ENCODE assay signal across 14 cellular contexts in the genomic region with DNA sequence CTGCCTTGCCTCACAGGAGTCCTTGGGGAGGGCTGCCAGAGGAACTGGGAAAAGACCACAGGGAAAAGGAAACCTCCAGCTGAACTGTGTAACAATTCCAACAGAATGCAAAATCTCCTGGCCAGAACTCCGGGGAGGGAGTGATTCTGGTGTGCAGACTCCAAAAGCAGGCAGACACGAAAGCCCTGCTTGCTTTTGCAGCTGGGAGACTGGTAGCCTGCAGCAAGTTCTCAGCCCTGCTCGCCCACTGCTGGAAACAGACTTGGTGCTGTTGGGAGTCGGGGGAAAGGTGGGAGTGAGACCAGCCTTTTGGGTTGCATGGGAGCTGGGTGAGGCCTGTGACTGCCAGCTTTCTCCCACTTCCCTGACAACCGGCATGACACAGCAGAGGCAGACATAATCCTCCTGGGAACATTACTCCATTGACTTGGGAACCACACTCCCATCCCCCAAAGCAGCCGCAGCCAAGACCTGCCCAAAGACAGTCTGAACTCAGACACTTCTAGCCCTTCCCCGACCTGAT. TPM values are rescaled to one million over a fixed set of nuclear protein-coding genes. Genes with fewer than 3 reads are reported as not detected.
DNase-seq lines count a peak whose midpoint lies in the region; ATAC-seq and TF ChIP-seq lines count a peak whose summit lies in the region.
"Had no signal": no experiment of that assay in that cellular context is flagged by ENCODE, and none has a peak within 500 bp of the region (broad histone marks: within the 10 kb centered on the region; RNA-seq: fewer than 3 reads in every experiment).

No MANE protein-coding gene starts in this region.

- H4K20me1 ChIP-seq in osteoblast (ENCODE audit: insufficient read depth, low read length) = no peaks in the 10 kb centered on the region

- no peak for TF ChIP-seq EP300 in gastroesophageal sphincter (IDR thresholded peaks at IDR 0.05)

- no peaks in the 10 kb centered on the region for H3K36me3 ChIP-seq in SK-N-MC (ENCODE audit: insufficient read depth, low read length)
- H3K36me3 ChIP-seq in gastroesophageal sphincter = no peaks in the 10 kb centered on the region
- H3K36me3 ChIP-seq in osteoblast (ENCODE audit: insufficient read depth, low read length) = no peaks in the 10 kb centered on the region

- H3K4me2 ChIP-seq in osteoblast (ENCODE audit: insufficient read depth, low read length) = peak overlapping the region; percentile 83

- H3K27me3 ChIP-seq in gastroesophageal sphincter (no peaks in the 10 kb centered on the region), osteoblast (ENCODE audit: insufficient read depth, low read length) (no peaks in the 10 kb centered on the region)

- WGBS in gastroesophageal sphincter (ENCODE audit: low coverage in 1 of 2), 2 donors = 18% methylated on average over 2 of the region's 7 CpGs; no CpG with 5 or more reads in 1 of the 2 donors

- H2AFZ ChIP-seq in osteoblast (ENCODE audit: low read length) = peak overlapping the region; percentile 75

- H3K4me3 ChIP-seq in SK-N-MC (peak overlapping the region; percentile 66), gastroesophageal sphincter (peak overlapping the region in 1 of 2 donors; percentile 14), osteoblast (ENCODE audit: insufficient read depth, low read length) (peak overlapping the region; percentile 40)

- H3K27ac ChIP-seq in SK-N-MC (peak overlapping the region; percentile 86), gastroesophageal sphincter (peak overlapping the region in 3 of 4 donors; percentile 47 to 51 (median 47)), osteoblast (ENCODE audit: low read depth, low read length) (peak overlapping the region; percentile 76)

- H3K4me1 ChIP-seq in gastroesophageal sphincter (peaks cover 0 to 15% (median 0%) of the 10 kb centered on the region in 3 donors), osteoblast (ENCODE audit: insufficient read depth, low read length) (peaks cover 19% of the 10 kb centered on the region)

- ATAC-seq in gastroesophageal sphincter (peak; percentile 61), HG02970 (IDR thresholded peaks at IDR 0.05; ENCODE audit: low FRiP score, unreplicated experiment) (no peak)
- ATAC-seq: activated naive CD8-positive, alpha-beta T cell treated with anti-CD3 and anti-CD28 coated beads, Interleukin-2, amount 50 U/mL, for 24 hours had no signal

- H3K9me3 ChIP-seq in SK-N-MC (ENCODE audit: low read depth, low read length) (no peaks in the 10 kb centered on the region), gastroesophageal sphincter (peaks cover 0 to 7% (median 0%) of the 10 kb centered on the region in 3 donors), osteoblast (ENCODE audit: low read depth, low read length) (no peaks in the 10 kb centered on the region)

- DNase-seq in AG20443 (ENCODE audit: low spot score) (peak; percentile 54), SK-N-MC (ENCODE audit: low read depth, low spot score) (no peak), osteoblast (ENCODE audit: insufficient read length, low spot score, missing footprints) (no peak), CD1c-positive myeloid dendritic cell (ENCODE audit: extremely low spot score) (no peak), ureter (ENCODE audit: low spot score) (no peak)
- no peak for DNase-seq in stimulated activated CD4-positive, alpha-beta T cell treated with anti-CD3 and anti-CD28 coated beads, Interleukin-2, amount 100 ng/mL, for 48 hours
- DNase-seq: activated CD4-positive, alpha-beta T cell treated with anti-CD3 and anti-CD28 coated beads, Interleukin-2, amount 10 ng/mL, durations not matched to agents 24 days and 14 days; activated naive CD8-positive, alpha-beta T cell treated with anti-CD3 and anti-CD28 coated beads, Interleukin-2, amount 50 U/mL, for 24 hours; CD4-positive, CD25-positive, alpha-beta regulatory T cell; naive B cell; NCI-H187 treated with DMSO at 0.1 percent for 48 hours; RPMI8226 had no signal

- TF ChIP-seq CTCF in gastroesophageal sphincter (IDR thresholded peaks at IDR 0.05) (no peak), osteoblast (IDR thresholded peaks at IDR 0.05; ENCODE audit: extremely low read depth, low read depth, low read length) (no peak)

- TF ChIP-seq POLR2A in gastroesophageal sphincter (IDR thresholded peaks at IDR 0.05) = no peak

- no peaks in the 10 kb centered on the region for H3K79me2 ChIP-seq in osteoblast (ENCODE audit: insufficient read depth, low read length)

- H3K9ac ChIP-seq in SK-N-MC (ENCODE audit: insufficient read length) = peak overlapping the region; percentile 24

RNA-seq across cellular contexts. Expression of gene NMI, which starts 26.0 kb away (rescaled TPM):
- total RNA-seq in gastroesophageal sphincter (10 to 100 TPM in 3 of 4 donors, 1 to 10 TPM in 1; 7.8 to 11.5 (median 10.7) TPM), osteoblast (15.9 and 21.0 TPM in 2 replicates), ureter (13.2 TPM)

RNA-seq across cellular contexts. Expression of gene TNFAIP6, which starts 42.0 kb away (rescaled TPM):
- total RNA-seq in gastroesophageal sphincter (10 to 100 TPM in 1 of 4 donors, 1 to 10 TPM in 3; 1.1 to 12.5 (median 5.5) TPM), osteoblast (43.1 and 61.6 TPM in 2 replicates), ureter (1.9 TPM)
- total RNA-seq: activated CD4-positive, alpha-beta T cell treated with anti-CD3 and anti-CD28 coated beads, Interleukin-2, amount 10 ng/mL, durations not matched to agents 24 days and 14 days; CD4-positive, CD25-positive, alpha-beta regulatory T cell had no signal

RNA-seq across cellular contexts. Expression of gene RBM43, which starts 53.8 kb away (rescaled TPM):
- total RNA-seq in gastroesophageal sphincter = 1 to 10 TPM; 4.3 to 9.5 (median 4.9) TPM
- 11.6 and 12.1 TPM in 2 replicates for total RNA-seq in osteoblast
- 13.4 TPM for total RNA-seq in ureter
